26 cellular contexts compared by ENCODE assay signal in the genomic region with DNA sequence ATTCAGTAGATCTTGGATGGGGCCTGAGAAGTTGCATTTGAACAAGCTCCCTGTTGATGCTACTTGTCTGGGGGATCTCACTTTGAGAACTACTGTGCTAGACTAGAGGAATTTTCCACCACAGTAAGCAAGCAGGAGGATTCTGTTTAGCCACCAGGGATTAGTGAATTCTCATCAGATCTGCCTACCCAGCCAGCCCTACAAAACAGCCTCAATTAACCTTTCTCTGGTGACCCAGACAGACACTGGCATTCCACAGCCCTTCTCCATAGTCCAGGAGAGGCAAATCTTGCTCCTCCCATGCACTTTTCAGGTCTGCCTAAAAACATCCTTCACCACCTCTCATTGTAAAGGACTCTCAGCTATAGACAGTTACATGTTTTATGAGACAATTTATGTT. TPM values are rescaled to one million over a fixed set of nuclear protein-coding genes. Genes with fewer than 3 reads are reported as not detected.
DNase-seq lines count a peak whose midpoint lies in the region; ATAC-seq and TF ChIP-seq lines count a peak whose summit lies in the region.
"Had no signal": no experiment of that assay in that cellular context is flagged by ENCODE, and none has a peak within 500 bp of the region (broad histone marks: within the 10 kb centered on the region; RNA-seq: fewer than 3 reads in every experiment).

No MANE protein-coding gene starts in this region.

- intact Hi-C loops in Right ventricle myocardium superior (cut with DNase I): no loop called here
- intact Hi-C loops in right cardiac atrium (cut with DNase I): no loop called here

- H3K4me1 ChIP-seq in right cardiac atrium (ENCODE audit: control insufficient read depth, insufficient read depth, low read length) (peaks cover 2% of the 10 kb centered on the region), smooth muscle cell (ENCODE audit: low read depth) (peaks cover 26% of the 10 kb centered on the region)
- H3K4me1 ChIP-seq: BLaER1, SJSA1 had no signal

- no peaks in the 10 kb centered on the region for H3K9me3 ChIP-seq in right cardiac atrium (ENCODE audit: control insufficient read depth, low read length)
- H3K9me3 ChIP-seq in smooth muscle cell (replicated peaks; ENCODE audit: low read depth): no peaks in the 10 kb centered on the region
- H3K9me3 ChIP-seq: BLaER1, SJSA1 had no signal

- H3K36me3 ChIP-seq in smooth muscle cell (ENCODE audit: low read depth): no peaks in the 10 kb centered on the region
- H3K36me3 ChIP-seq: BLaER1, SJSA1 had no signal

- no peak overlapping the region for H3K9ac ChIP-seq in smooth muscle cell (ENCODE audit: low read depth)
- H3K9ac ChIP-seq: BLaER1, KMS-11 had no signal

- no peaks in the 10 kb centered on the region for H3K36me3 Mint-ChIP-seq in nephron (ENCODE audit: low read depth)

- H3F3A ChIP-seq in smooth muscle cell (ENCODE audit: low read depth): peaks cover 3% of the 10 kb centered on the region

- H3K27ac ChIP-seq in right cardiac atrium (ENCODE audit: low read length): no peak overlapping the region
- peak overlapping the region; percentile 78 for H3K27ac ChIP-seq in smooth muscle cell (ENCODE audit: low read depth)
- H3K27ac ChIP-seq: 22Rv1, BLaER1, KMS-11, SJSA1 had no signal

- ATAC-seq in Right ventricle myocardium superior (ENCODE audit: poor library complexity) (peak; percentile 8), right cardiac atrium (no peak), GM21529 (IDR thresholded peaks at IDR 0.05; ENCODE audit: unreplicated experiment) (no peak), left lobe of liver (no peak)
- ATAC-seq: HCT116, Panc1 had no signal

- H3K79me2 ChIP-seq in smooth muscle cell (ENCODE audit: low read depth): no peaks in the 10 kb centered on the region

- peak overlapping the region; percentile 18 for H2AFZ ChIP-seq in smooth muscle cell (ENCODE audit: low read depth)

- peak overlapping the region in 2 of 3 experiments; percentile 22 to 33 for H3K27ac Mint-ChIP-seq in nephron
- H3K27ac Mint-ChIP-seq: CD4-positive, alpha-beta T cell had no signal

- no peak for TF ChIP-seq CTCF in nephron (IDR thresholded peaks at IDR 0.05; ENCODE audit: unreplicated experiment in 3 of 3)
- no peak for TF ChIP-seq CTCF in smooth muscle cell (IDR thresholded peaks at IDR 0.05; ENCODE audit: borderline replicate concordance, insufficient read depth, poor library complexity, severe bottlenecking)

- H3K27me3 ChIP-seq in right cardiac atrium (ENCODE audit: control insufficient read depth, insufficient read depth) (no peaks in the 10 kb centered on the region), smooth muscle cell (ENCODE audit: low read depth) (no peaks in the 10 kb centered on the region)
- H3K27me3 ChIP-seq: BLaER1 had no signal

- no peaks in the 10 kb centered on the region for H3K9me3 Mint-ChIP-seq in nephron
- H3K9me3 Mint-ChIP-seq: CD4-positive, alpha-beta T cell had no signal

- peak overlapping the region; percentile 54 for H3K4me2 ChIP-seq in smooth muscle cell
- H3K4me2 ChIP-seq: BLaER1, KMS-11 had no signal

- DNase-seq in Right ventricle myocardium superior: no peak
- no peak for DNase-seq in right cardiac atrium
- peak; percentile 54 for DNase-seq in ecto neural progenitor cell (ENCODE audit: low spot score)
- DNase-seq in smooth muscle cell (lab: John Stamatoyannopoulos, UW; ENCODE audit: unreplicated experiment): no peak
- DNase-seq in SHP77 (lab: John Stamatoyannopoulos, UW): no peak
- DNase-seq in left lobe of liver (ENCODE audit: low spot score): no peak
- DNase-seq: ACHN; CD4-positive, alpha-beta T cell; COR-L47; DMS79; IMR-90; NCI-H1092 treated with DMSO at 0.1 percent for 48 hours; NCI-H1436 treated with DMSO at 0.1 percent for 48 hours; NCI-H1930; NCI-H2227 treated with DMSO at 0.1 percent for 48 hours; NCI-H510A; NK-92 treated with Interleukin-12 subunit alpha and Interleukin-12 subunit beta, amount 100 ng/mL, for 24 hours had no signal

- no peak overlapping the region for H3K4me3 ChIP-seq in right cardiac atrium (ENCODE audit: low read length)
- H3K4me3 ChIP-seq in smooth muscle cell: no peak overlapping the region
- H3K4me3 ChIP-seq: BLaER1, SJSA1 had no signal

- no peaks in the 10 kb centered on the region for H3K4me1 Mint-ChIP-seq in nephron

- H3K4me3 Mint-ChIP-seq in nephron: no peak overlapping the region
- H3K4me3 Mint-ChIP-seq: CD4-positive, alpha-beta T cell had no signal

- H4K20me1 ChIP-seq in smooth muscle cell (ENCODE audit: low read depth): no peaks in the 10 kb centered on the region
- H4K20me1 ChIP-seq: BLaER1 had no signal

- H3K27me3 Mint-ChIP-seq in nephron (ENCODE audit: low read depth): no peaks in the 10 kb centered on the region

RNA-seq across cellular contexts. Expression of gene MYH15, which starts 16.7 kb away (rescaled TPM):
- total RNA-seq in Right ventricle myocardium superior (0.13 TPM), right cardiac atrium (under 1 TPM; 0.22 to 0.54 (median 0.32) TPM), smooth muscle cell (0.18 TPM in 1 of 2 replicates, not detected in the other), left lobe of liver (0.03 TPM)
- polyA plus RNA-seq in right cardiac atrium (0.29 TPM), smooth muscle cell (not detected in 2 replicates)
- total RNA-seq: H1 had no signal
